Comparison of ENCODE assay signal across 2 cellular contexts in the genomic region with DNA sequence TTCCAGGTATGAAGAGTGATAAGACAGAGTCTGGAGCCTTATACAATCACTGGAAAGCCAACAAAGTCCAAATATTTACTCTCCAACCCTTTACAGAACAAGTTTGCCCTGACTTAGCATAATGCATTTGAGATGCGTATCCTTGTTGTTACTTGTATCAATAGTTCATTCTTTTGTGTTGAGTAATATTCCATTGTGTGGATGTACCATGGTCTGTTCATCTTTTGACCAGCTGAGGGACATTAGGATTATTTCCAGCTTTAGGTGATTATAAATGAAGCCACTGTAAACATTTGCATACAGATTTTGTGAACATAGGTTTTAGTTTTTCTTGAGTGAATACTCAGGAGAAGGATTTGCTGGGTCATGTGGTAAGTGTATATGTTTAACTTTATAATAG.
TF ChIP-seq lines count a peak whose summit lies in the region.

No MANE protein-coding gene starts in this region.

TF ChIP-seq in HepG2, 621 proteins besides CTCF, POLR2A, EP300 and RAD21:
- no peak for TF ChIP-seq ATF7 (IDR thresholded peaks at IDR 0.05)
- no peak for TF ChIP-seq ATF7 (CRISPR knock-in tag; IDR thresholded peaks at IDR 0.05)
- peak; percentile 28; the same call in 1 of the 2 replicates for TF ChIP-seq SOX5 (CRISPR knock-in tag; IDR thresholded peaks at IDR 0.05; ENCODE audit: borderline replicate concordance)
- no peak for TF ChIP-seq ZNF879 (CRISPR knock-in tag; IDR thresholded peaks at IDR 0.05)
- TF ChIP-seq FOXP1 (IDR thresholded peaks at IDR 0.05): no peak
- 0 out of 2 replicates have a peak, but pooled peaks have one; percentile 7 for TF ChIP-seq FOXP1 (CRISPR knock-in tag; IDR thresholded peaks at IDR 0.05)
- no peak for TF ChIP-seq ZSCAN25 (CRISPR knock-in tag; IDR thresholded peaks at IDR 0.05)
- TF ChIP-seq FOXA3 (CRISPR knock-in tag; IDR thresholded peaks at IDR 0.05): no peak
- no peak for TF ChIP-seq ZNF629 (CRISPR knock-in tag; conservative IDR thresholded peaks at IDR 0.05)
- TF ChIP-seq SOX13 (IDR thresholded peaks at IDR 0.05): no peak
- TF ChIP-seq SOX13 (CRISPR knock-in tag; conservative IDR thresholded peaks at IDR 0.05 in 1 of 2, IDR thresholded peaks at IDR 0.05 in 1 of 2): peak in 1 of 2 experiments; percentile 67; a peak in 2 of 4 replicates
TF ChIP-seq in HepG2: peak in this region for 3.

TF ChIP-seq in K562, 482 proteins besides CTCF, POLR2A, EP300 and RAD21:
- TF ChIP-seq, protein P1, sequence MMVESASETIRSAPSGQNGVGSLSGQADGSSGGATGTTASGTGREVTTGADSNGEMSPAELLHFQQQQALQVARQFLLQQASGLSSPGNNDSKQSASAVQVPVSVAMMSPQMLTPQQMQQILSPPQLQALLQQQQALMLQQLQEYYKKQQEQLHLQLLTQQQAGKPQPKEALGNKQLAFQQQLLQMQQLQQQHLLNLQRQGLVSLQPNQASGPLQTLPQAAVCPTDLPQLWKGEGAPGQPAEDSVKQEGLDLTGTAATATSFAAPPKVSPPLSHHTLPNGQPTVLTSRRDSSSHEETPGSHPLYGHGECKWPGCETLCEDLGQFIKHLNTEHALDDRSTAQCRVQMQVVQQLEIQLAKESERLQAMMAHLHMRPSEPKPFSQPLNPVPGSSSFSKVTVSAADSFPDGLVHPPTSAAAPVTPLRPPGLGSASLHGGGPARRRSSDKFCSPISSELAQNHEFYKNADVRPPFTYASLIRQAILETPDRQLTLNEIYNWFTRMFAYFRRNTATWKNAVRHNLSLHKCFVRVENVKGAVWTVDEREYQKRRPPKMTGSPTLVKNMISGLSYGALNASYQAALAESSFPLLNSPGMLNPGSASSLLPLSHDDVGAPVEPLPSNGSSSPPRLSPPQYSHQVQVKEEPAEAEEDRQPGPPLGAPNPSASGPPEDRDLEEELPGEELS (CRISPR knock-in tag; IDR thresholded peaks at IDR 0.05; ENCODE audit: borderline replicate concordance): no peak
- TF ChIP-seq XRCC5 (IDR thresholded peaks at IDR 0.05; ENCODE audit: low read depth, low read length) (no peak), CREBBP (IDR thresholded peaks at IDR 0.05; ENCODE audit: low read depth, low read length) (no peak), ZNF785 (CRISPR knock-in tag; IDR thresholded peaks at IDR 0.05) (no peak), SOX6 (IDR thresholded peaks at IDR 0.05) (no peak), SMAD1 (IDR thresholded peaks at IDR 0.05; ENCODE audit: low read depth, low read length, partially characterized antibody) (no peak), NR1H2 (CRISPR knock-in tag; IDR thresholded peaks at IDR 0.05) (no peak), MAFG (tag; conservative IDR thresholded peaks at IDR 0.05) (no peak), ZNF197 (CRISPR knock-in tag; IDR thresholded peaks at IDR 0.05; ENCODE audit: low read depth) (no peak), HEY1 (CRISPR knock-in tag; IDR thresholded peaks at IDR 0.05; ENCODE audit: borderline replicate concordance) (no peak), JUN (IDR thresholded peaks at IDR 0.05; ENCODE audit: borderline replicate concordance, low read depth, low read length) (no peak), JUN (CRISPR knock-in tag; IDR thresholded peaks at IDR 0.05; ENCODE audit: borderline replicate concordance) (no peak), HNRNPLL (IDR thresholded peaks at IDR 0.05; ENCODE audit: low read depth, low read length, poor library complexity, severe bottlenecking) (no peak)
- TF ChIP-seq, protein P2, sequence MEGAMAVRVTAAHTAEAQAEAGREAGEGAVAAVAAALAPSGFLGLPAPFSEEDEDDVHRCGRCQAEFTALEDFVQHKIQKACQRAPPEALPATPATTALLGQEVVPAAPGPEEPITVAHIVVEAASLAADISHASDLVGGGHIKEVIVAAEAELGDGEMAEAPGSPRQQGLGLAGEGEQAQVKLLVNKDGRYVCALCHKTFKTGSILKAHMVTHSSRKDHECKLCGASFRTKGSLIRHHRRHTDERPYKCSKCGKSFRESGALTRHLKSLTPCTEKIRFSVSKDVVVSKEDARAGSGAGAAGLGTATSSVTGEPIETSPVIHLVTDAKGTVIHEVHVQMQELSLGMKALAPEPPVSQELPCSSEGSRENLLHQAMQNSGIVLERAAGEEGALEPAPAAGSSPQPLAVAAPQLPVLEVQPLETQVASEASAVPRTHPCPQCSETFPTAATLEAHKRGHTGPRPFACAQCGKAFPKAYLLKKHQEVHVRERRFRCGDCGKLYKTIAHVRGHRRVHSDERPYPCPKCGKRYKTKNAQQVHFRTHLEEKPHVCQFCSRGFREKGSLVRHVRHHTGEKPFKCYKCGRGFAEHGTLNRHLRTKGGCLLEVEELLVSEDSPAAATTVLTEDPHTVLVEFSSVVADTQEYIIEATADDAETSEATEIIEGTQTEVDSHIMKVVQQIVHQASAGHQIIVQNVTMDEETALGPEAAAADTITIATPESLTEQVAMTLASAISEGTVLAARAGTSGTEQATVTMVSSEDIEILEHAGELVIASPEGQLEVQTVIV (CRISPR knock-in tag; IDR thresholded peaks at IDR 0.05; ENCODE audit: borderline replicate concordance): no peak
